9 cellular contexts compared by ENCODE assay signal in genomic region chr1:11691928-11692711, GRCh38. TPM values are rescaled to one million over a fixed set of nuclear protein-coding genes. Genes with fewer than 3 reads are reported as not detected.
DNase-seq lines count a peak whose midpoint lies in the region; ATAC-seq, FAIRE-seq and TF ChIP-seq lines count a peak whose summit lies in the region.
"Had no signal": no experiment of that assay in that cellular context is flagged by ENCODE, and none has a peak within 500 bp of the region (broad histone marks: within the 10 kb centered on the region; RNA-seq: fewer than 3 reads in every experiment).

No MANE protein-coding gene starts in this region.

- no peak for ATAC-seq in CD4-positive, alpha-beta T cell (ENCODE audit: poor library complexity)
- no peak for ATAC-seq in central memory CD8-positive, alpha-beta T cell (replicated peaks; ENCODE audit: extremely low read depth, poor library complexity, severe bottlenecking)
- ATAC-seq in GM21423 (IDR thresholded peaks at IDR 0.05; ENCODE audit: unreplicated experiment): no peak
- no peak for ATAC-seq in GM18861 (IDR thresholded peaks at IDR 0.05; ENCODE audit: unreplicated experiment)

- no peak overlapping the region for H3K27ac Mint-ChIP-seq in CD4-positive, alpha-beta T cell
- H3K27ac Mint-ChIP-seq in central memory CD8-positive, alpha-beta T cell (ENCODE audit: low read depth): peak overlapping the region; percentile 35
- H3K27ac Mint-ChIP-seq in nephron: no peak overlapping the region

- peak overlapping the region; percentile 87 for H3K4me3 Mint-ChIP-seq in CD4-positive, alpha-beta T cell
- peak overlapping the region; percentile 70 for H3K4me3 Mint-ChIP-seq in central memory CD8-positive, alpha-beta T cell
- H3K4me3 Mint-ChIP-seq in nephron: peak overlapping the region; percentile 85 to 87 (median 85)

- H3K27me3 ChIP-seq in CD4-positive, alpha-beta T cell (ENCODE audit: control insufficient read depth, insufficient read depth, low read length): peaks cover 40% of the 10 kb centered on the region
- peaks cover 21% of the 10 kb centered on the region; the same call in 1 of the 2 replicates for H3K27me3 ChIP-seq in HUES6 (ENCODE audit: control insufficient read depth, insufficient read depth, low read length)

- H3K9ac ChIP-seq in HUES6 (ENCODE audit: low read length): peak overlapping the region; percentile 91
- H3K9ac ChIP-seq: KMS-11 had no signal

- no peaks in the 10 kb centered on the region for H3K36me3 Mint-ChIP-seq in CD4-positive, alpha-beta T cell (ENCODE audit: low read depth)
- H3K36me3 Mint-ChIP-seq in central memory CD8-positive, alpha-beta T cell (ENCODE audit: insufficient read depth): peaks cover 2% of the 10 kb centered on the region
- H3K36me3 Mint-ChIP-seq in nephron (ENCODE audit: low read depth): no peaks in the 10 kb centered on the region

- H3K4me3 ChIP-seq in HUES6 (ENCODE audit: low read depth, low read length): peak overlapping the region; percentile 86

- no peak for DNase-seq in CD4-positive, alpha-beta T cell
- DNase-seq in central memory CD8-positive, alpha-beta T cell (ENCODE audit: low spot score in 2 of 2): no peak
- no peak for DNase-seq in HTR-8/SVneo (ENCODE audit: insufficient read length, low spot score)
- DNase-seq in T-helper 9 cell: no peak

- POLR2A ChIA-PET in CD4-positive, alpha-beta T cell (lab: Charles Lee): interaction anchor here (1.0 to 2.3 kb wide), 3 partner anchors 10 to 401 kb away, joined by 3 to 11 read pairs (median 7); partner anchors contain the start of gene MAD2L2

- peaks cover 27% of the 10 kb centered on the region for H3K4me1 Mint-ChIP-seq in CD4-positive, alpha-beta T cell (ENCODE audit: low read depth)
- peaks cover 36% of the 10 kb centered on the region for H3K4me1 Mint-ChIP-seq in central memory CD8-positive, alpha-beta T cell
- peaks cover 23% of the 10 kb centered on the region for H3K4me1 Mint-ChIP-seq in nephron

- CTCF ChIA-PET in CD4-positive, alpha-beta T cell (lab: Charles Lee): no interaction called here

- TF ChIP-seq CTCF in CD4-positive, alpha-beta T cell (IDR thresholded peaks at IDR 0.05): no peak
- TF ChIP-seq CTCF in nephron (IDR thresholded peaks at IDR 0.05; ENCODE audit: unreplicated experiment in 3 of 3): no peak

- no peaks in the 10 kb centered on the region for H3K9me3 ChIP-seq in CD4-positive, alpha-beta T cell (ENCODE audit: control insufficient read depth, low read length)
- H3K9me3 ChIP-seq in HUES6 (ENCODE audit: control insufficient read depth, insufficient read depth, low read depth, low read length): no peaks in the 10 kb centered on the region

- H3K36me3 ChIP-seq in HUES6 (ENCODE audit: control insufficient read depth, insufficient read depth, low read length): no peaks in the 10 kb centered on the region

- no peaks in the 10 kb centered on the region for H3K9me3 Mint-ChIP-seq in CD4-positive, alpha-beta T cell
- no peaks in the 10 kb centered on the region for H3K9me3 Mint-ChIP-seq in central memory CD8-positive, alpha-beta T cell
- no peaks in the 10 kb centered on the region for H3K9me3 Mint-ChIP-seq in nephron

- no peak for FAIRE-seq in HTR-8/SVneo (lab: Jason Lieb, UNC)

- intact Hi-C loops in CD4-positive, alpha-beta T cell (cut with DNase I, micrococcal nuclease): no loop called here

- peaks cover 50% of the 10 kb centered on the region for H3K27me3 Mint-ChIP-seq in CD4-positive, alpha-beta T cell
- peaks cover 51% of the 10 kb centered on the region for H3K27me3 Mint-ChIP-seq in central memory CD8-positive, alpha-beta T cell
- H3K27me3 Mint-ChIP-seq in nephron (ENCODE audit: low read depth): peaks cover 53% of the 10 kb centered on the region

- H3K27ac ChIP-seq in CD4-positive, alpha-beta T cell (ENCODE audit: low read depth, low read length): no peak overlapping the region
- H3K27ac ChIP-seq in HUES6 (ENCODE audit: low read depth, low read length): peak overlapping the region; percentile 55; the same call in 1 of the 2 replicates
- H3K27ac ChIP-seq: KMS-11 had no signal

- peaks cover 46% of the 10 kb centered on the region for H3K4me1 ChIP-seq in HUES6 (ENCODE audit: control insufficient read depth, insufficient read depth, low read length)

RNA-seq across cellular contexts. Expression of gene DRAXIN, which starts 0.6 kb away (rescaled TPM):
- total RNA-seq in CD4-positive, alpha-beta T cell: under 1 TPM; 0.05 to 0.08 TPM

RNA-seq across cellular contexts. Expression of gene MAD2L2, which starts 11.2 kb away (rescaled TPM):
- total RNA-seq in CD4-positive, alpha-beta T cell: 10 to 100 TPM; 24.6 to 28.3 TPM

RNA-seq across cellular contexts. Expression of gene FBXO6, which starts 28.1 kb away (rescaled TPM):
- total RNA-seq in CD4-positive, alpha-beta T cell: 1 to 10 TPM; 1.6 to 1.9 TPM

RNA-seq across cellular contexts. Expression of gene FBXO44, which starts 37.4 kb away (rescaled TPM):
- 10 to 100 TPM; 44.9 to 48.4 TPM for total RNA-seq in CD4-positive, alpha-beta T cell

RNA-seq across cellular contexts. Expression of gene FBXO2, which starts 37.9 kb away (rescaled TPM):
- 1 to 10 TPM; 3.2 to 3.7 TPM for total RNA-seq in CD4-positive, alpha-beta T cell
